Comparison of ENCODE assay signal across 1 cellular context in genomic region chr4:7066493-7066892, GRCh38.
TF ChIP-seq lines count a peak whose summit lies in the region.

No MANE protein-coding gene starts in this region.

TF ChIP-seq in HepG2, 621 proteins besides CTCF, POLR2A, EP300 and RAD21 (continued from another document):
- peak; percentile 84; the same call in 1 of the 2 replicates for TF ChIP-seq PRDM10 (CRISPR knock-in tag; IDR thresholded peaks at IDR 0.05; ENCODE audit: low read depth)
